8 cellular contexts compared by ENCODE assay signal in the genomic region with DNA sequence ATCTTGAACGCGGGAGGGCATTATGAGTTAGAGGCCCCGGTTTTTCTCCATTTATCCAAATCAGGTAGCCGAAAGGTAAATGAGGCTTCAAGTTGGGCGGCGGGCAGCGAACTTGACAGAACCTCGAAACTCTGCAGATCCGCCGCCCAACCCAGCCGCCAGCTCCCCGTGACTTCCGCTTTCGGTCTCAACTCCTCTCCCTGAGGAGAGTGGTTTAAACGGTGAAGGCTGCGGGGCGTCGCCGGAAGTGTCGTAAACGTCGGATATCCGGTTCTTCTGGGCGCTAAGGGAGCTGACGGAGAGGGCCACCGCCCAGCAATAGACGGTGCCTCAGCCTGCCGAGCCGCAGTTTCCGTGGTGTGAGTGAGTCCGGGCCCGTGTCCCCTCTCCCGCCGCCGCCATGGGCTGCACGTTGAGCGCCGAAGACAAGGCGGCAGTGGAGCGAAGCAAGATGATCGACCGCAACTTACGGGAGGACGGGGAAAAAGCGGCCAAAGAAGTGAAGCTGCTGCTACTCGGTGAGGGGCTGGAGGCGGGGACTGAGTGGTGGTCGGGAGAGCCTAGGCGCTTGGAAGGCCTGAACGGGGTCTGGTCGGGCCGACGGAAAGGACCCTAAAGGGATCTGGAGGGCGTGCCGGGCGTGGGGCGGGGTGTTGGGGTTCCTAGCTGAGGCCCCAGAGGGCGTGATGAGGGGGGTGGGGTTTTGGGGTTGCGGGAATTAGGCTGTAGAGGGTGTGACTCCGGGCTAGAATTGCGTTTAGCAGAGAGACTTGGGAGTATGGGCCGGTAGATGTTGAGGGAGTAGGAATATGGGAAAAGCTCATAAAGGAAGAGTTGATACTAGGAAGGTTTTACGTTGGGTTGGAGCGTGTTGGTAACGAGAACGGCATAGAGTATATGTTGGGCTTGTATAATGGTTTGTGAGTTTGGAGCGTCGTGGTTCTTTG. TPM values are rescaled to one million over a fixed set of nuclear protein-coding genes. Genes with fewer than 3 reads are reported as not detected.
A peak's percentile ranks its signal among the peaks of the same experiment; 100 is the strongest.
DNase-seq lines count a peak whose midpoint lies in the region; ATAC-seq and TF ChIP-seq lines count a peak whose summit lies in the region.

A gene (plus strand): TSS at position 295 of the 947 bp plus-strand sequence. CDS start 106 bp downstream, at position 401.

- peaks cover 46% of the 10 kb centered on the region for H4K20me1 ChIP-seq in SK-N-SH (ENCODE audit: insufficient read depth)

- H3K36me3 ChIP-seq in SK-N-SH (replicated peaks in 1 of 2; ENCODE audit: control insufficient read depth in 1 of 2, insufficient read depth in 2 of 2, low read length in 1 of 2) (peaks cover 0 to 3% of the 10 kb centered on the region in 2 experiments), suprapubic skin (no peaks in the 10 kb centered on the region)

- H3K9me2 ChIP-seq in SK-N-SH = no peaks in the 10 kb centered on the region

- H3K27me3 ChIP-seq in SK-N-SH (ENCODE audit: insufficient read depth) (no peaks in the 10 kb centered on the region), suprapubic skin (no peaks in the 10 kb centered on the region)

- no peak; the same call in 1 of the 2 replicates for TF ChIP-seq RAD21 in SK-N-SH (IDR thresholded peaks at IDR 0.05; ENCODE audit: low read length)

- peak; percentile 95 for DNase-seq in GM10248 (ENCODE audit: extremely low spot score)
- peak; percentile 95 for DNase-seq in NCI-H1092 (lab: John Stamatoyannopoulos, UW)
- DNase-seq in SK-N-SH = peak; percentile 90
- DNase-seq in activated naive CD4-positive, alpha-beta T cell treated with anti-CD3 and anti-CD28 coated beads, Interleukin-2, amount 50 U/mL, for 72 hours (ENCODE audit: low spot score in 2 of 2) = peak; percentile 90 to 96
- peak; percentile 97 for DNase-seq in globus pallidus (ENCODE audit: low spot score)
- DNase-seq in nucleus accumbens (lab: John Stamatoyannopoulos, UW) = peak; percentile 36 to 98 (median 94)
- DNase-seq in suprapubic skin (ENCODE audit: low spot score in 2 of 2) = peak; percentile 99

- H3K9me3 Mint-ChIP-seq in activated naive CD4-positive, alpha-beta T cell treated with anti-CD3 and anti-CD28 coated beads, Interleukin-2, amount 50 U/mL, for 72 hours = no peaks in the 10 kb centered on the region

- TF ChIP-seq POLR2A in suprapubic skin (IDR thresholded peaks at IDR 0.05) = peak; percentile 91 to 96

- TF ChIP-seq CTCF in GM10248 (IDR thresholded peaks at IDR 0.05; ENCODE audit: control extremely low read depth, extremely low read depth, low read depth, missing control alignments) = no peak
- no peak for TF ChIP-seq CTCF in SK-N-SH (IDR thresholded peaks at IDR 0.05)
- TF ChIP-seq CTCF in suprapubic skin (IDR thresholded peaks at IDR 0.05) = no peak

- H3K9ac ChIP-seq in SK-N-SH = peak within 1 kb of the TSS; percentile 93

- peak within 1 kb of the TSS; percentile 89 for H2AFZ ChIP-seq in SK-N-SH (ENCODE audit: low read depth)

- TF ChIP-seq EP300 in SK-N-SH (IDR thresholded peaks at IDR 0.05; ENCODE audit: borderline replicate concordance in 1 of 2, low read depth in 1 of 2, low read length in 1 of 2) (peak in 1 of 2 experiments; percentile 33; a peak in 1 of 4 replicates), suprapubic skin (IDR thresholded peaks at IDR 0.05) (no peak)

- WGBS in SK-N-SH (ENCODE audit: low lambda C conversion rate) = 1% methylated on average over 51 of the region's 68 CpGs
- under 1% methylated on average over 51 of the region's 68 CpGs for WGBS in suprapubic skin

- H3K27ac Mint-ChIP-seq in activated naive CD4-positive, alpha-beta T cell treated with anti-CD3 and anti-CD28 coated beads, Interleukin-2, amount 50 U/mL, for 72 hours = peak within 1 kb of the TSS; percentile 95 to 99

- H3K4me1 ChIP-seq in SK-N-SH (ENCODE audit: control insufficient read depth in 1 of 2, insufficient read depth in 2 of 2, low read depth in 1 of 2, low read length in 1 of 2) (peaks cover 3 to 20% of the 10 kb centered on the region in 2 experiments; a peak in 3 of 4 replicates), suprapubic skin (peaks cover 50% of the 10 kb centered on the region)

- H3K9me3 ChIP-seq in SK-N-SH = no peaks in the 10 kb centered on the region
- no peaks in the 10 kb centered on the region for H3K9me3 ChIP-seq in suprapubic skin

- peak; percentile 90 for ATAC-seq in HG02610 (IDR thresholded peaks at IDR 0.05; ENCODE audit: unreplicated experiment)
- ATAC-seq in activated naive CD4-positive, alpha-beta T cell treated with anti-CD3 and anti-CD28 coated beads, Interleukin-2, amount 50 U/mL, for 72 hours = peak; percentile 97 to 99

- H3K4me3 ChIP-seq in SK-N-SH (ENCODE audit: low read depth in 2 of 2, low read length in 1 of 2) = peak within 1 kb of the TSS; percentile 80 to 88
- peak within 1 kb of the TSS; percentile 86 for H3K4me3 ChIP-seq in suprapubic skin

- H3K79me2 ChIP-seq in SK-N-SH (ENCODE audit: insufficient read depth) = peaks cover 66% of the 10 kb centered on the region

- peaks cover 4% of the 10 kb centered on the region for H3F3A ChIP-seq in SK-N-SH (replicated peaks; ENCODE audit: insufficient read depth)

- POLR2A ChIA-PET in GM10248 (lab: Yijun Ruan, JAX) = interaction anchor here (0.6 to 1.7 kb wide), 10 partner anchors 13 to 791 kb away, joined by 3 to 6 read pairs (median 5); a partner anchor contains a TSS
- POLR2A ChIA-PET in SK-N-SH (lab: Yijun Ruan, JAX) = interaction anchor here (0.6 to 2.7 kb wide), 22 partner anchors 12 to 665 kb away, joined by 3 to 44 read pairs (median 4); a partner anchor contains a TSS

- H3K27ac ChIP-seq in SK-N-SH (ENCODE audit: low read depth in 2 of 2, low read length in 1 of 2) (peak within 1 kb of the TSS; percentile 88 to 93), suprapubic skin (peak within 1 kb of the TSS; percentile 97)

- CTCF ChIA-PET in GM10248 (lab: Yijun Ruan, JAX) = interaction anchor here (0.8 to 2.9 kb wide), 23 partner anchors 9 to 481 kb away, joined by 3 to 31 read pairs (median 4); a partner anchor contains a TSS
- CTCF ChIA-PET in SK-N-SH (lab: Yijun Ruan, JAX) = interaction anchor here (0.6 to 4.7 kb wide), 28 partner anchors 13 to 912 kb away, joined by 3 to 60 read pairs (median 4); a partner anchor contains a TSS

- H3K36me3 Mint-ChIP-seq in activated naive CD4-positive, alpha-beta T cell treated with anti-CD3 and anti-CD28 coated beads, Interleukin-2, amount 50 U/mL, for 72 hours = peaks cover 12 to 21% of the 10 kb centered on the region in 2 donors

- peak within 1 kb of the TSS; percentile 80 for H3K4me2 ChIP-seq in SK-N-SH

TF ChIP-seq in SK-N-SH, 30 proteins besides CTCF, POLR2A, EP300 and RAD21 (continues in another document):
- TF ChIP-seq, protein P1, sequence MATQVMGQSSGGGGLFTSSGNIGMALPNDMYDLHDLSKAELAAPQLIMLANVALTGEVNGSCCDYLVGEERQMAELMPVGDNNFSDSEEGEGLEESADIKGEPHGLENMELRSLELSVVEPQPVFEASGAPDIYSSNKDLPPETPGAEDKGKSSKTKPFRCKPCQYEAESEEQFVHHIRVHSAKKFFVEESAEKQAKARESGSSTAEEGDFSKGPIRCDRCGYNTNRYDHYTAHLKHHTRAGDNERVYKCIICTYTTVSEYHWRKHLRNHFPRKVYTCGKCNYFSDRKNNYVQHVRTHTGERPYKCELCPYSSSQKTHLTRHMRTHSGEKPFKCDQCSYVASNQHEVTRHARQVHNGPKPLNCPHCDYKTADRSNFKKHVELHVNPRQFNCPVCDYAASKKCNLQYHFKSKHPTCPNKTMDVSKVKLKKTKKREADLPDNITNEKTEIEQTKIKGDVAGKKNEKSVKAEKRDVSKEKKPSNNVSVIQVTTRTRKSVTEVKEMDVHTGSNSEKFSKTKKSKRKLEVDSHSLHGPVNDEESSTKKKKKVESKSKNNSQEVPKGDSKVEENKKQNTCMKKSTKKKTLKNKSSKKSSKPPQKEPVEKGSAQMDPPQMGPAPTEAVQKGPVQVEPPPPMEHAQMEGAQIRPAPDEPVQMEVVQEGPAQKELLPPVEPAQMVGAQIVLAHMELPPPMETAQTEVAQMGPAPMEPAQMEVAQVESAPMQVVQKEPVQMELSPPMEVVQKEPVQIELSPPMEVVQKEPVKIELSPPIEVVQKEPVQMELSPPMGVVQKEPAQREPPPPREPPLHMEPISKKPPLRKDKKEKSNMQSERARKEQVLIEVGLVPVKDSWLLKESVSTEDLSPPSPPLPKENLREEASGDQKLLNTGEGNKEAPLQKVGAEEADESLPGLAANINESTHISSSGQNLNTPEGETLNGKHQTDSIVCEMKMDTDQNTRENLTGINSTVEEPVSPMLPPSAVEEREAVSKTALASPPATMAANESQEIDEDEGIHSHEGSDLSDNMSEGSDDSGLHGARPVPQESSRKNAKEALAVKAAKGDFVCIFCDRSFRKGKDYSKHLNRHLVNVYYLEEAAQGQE (IDR thresholded peaks at IDR 0.05; ENCODE audit: low read depth, low read length) = peak; percentile 52; the same call in 1 of the 2 replicates
- peak; percentile 54; the same call in 1 of the 2 replicates for TF ChIP-seq YY1 (IDR thresholded peaks at IDR 0.05; ENCODE audit: low read depth)
- TF ChIP-seq, protein P2, sequence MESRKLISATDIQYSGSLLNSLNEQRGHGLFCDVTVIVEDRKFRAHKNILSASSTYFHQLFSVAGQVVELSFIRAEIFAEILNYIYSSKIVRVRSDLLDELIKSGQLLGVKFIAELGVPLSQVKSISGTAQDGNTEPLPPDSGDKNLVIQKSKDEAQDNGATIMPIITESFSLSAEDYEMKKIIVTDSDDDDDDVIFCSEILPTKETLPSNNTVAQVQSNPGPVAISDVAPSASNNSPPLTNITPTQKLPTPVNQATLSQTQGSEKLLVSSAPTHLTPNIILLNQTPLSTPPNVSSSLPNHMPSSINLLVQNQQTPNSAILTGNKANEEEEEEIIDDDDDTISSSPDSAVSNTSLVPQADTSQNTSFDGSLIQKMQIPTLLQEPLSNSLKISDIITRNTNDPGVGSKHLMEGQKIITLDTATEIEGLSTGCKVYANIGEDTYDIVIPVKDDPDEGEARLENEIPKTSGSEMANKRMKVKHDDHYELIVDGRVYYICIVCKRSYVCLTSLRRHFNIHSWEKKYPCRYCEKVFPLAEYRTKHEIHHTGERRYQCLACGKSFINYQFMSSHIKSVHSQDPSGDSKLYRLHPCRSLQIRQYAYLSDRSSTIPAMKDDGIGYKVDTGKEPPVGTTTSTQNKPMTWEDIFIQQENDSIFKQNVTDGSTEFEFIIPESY (IDR thresholded peaks at IDR 0.05; ENCODE audit: borderline replicate concordance, low read depth) = no peak
- no peak for TF ChIP-seq NFIC (IDR thresholded peaks at IDR 0.05; ENCODE audit: borderline replicate concordance)
- 0 out of 2 replicates have a peak, but pooled peaks have one; percentile 64 for TF ChIP-seq SIN3A (IDR thresholded peaks at IDR 0.05; ENCODE audit: borderline replicate concordance, low read depth, low read length)
- TF ChIP-seq GABPA (IDR thresholded peaks at IDR 0.05; ENCODE audit: low read depth) = peak; percentile 93
- peak; percentile 58; the same call in 1 of the 2 replicates for TF ChIP-seq RFX5 (IDR thresholded peaks at IDR 0.05; ENCODE audit: low read length)
- TF ChIP-seq JUND (IDR thresholded peaks at IDR 0.05) = no peak

RNA-seq across cellular contexts. Expression of the gene that starts here (rescaled TPM):
- polyA plus RNA-seq in SK-N-SH (2012; rRNA removed) = 4.0 and 4.8 TPM in 2 replicates
- polyA plus RNA-seq in SK-N-SH (2012; cell fraction: cytosol; rRNA removed) = 6.5 and 7.4 TPM in 2 replicates
- 1.5 and 3.3 TPM in 2 replicates for polyA plus RNA-seq in SK-N-SH (2012; cell fraction: nucleus; rRNA removed)
- total RNA-seq in activated naive CD4-positive, alpha-beta T cell treated with anti-CD3 and anti-CD28 coated beads, Interleukin-2, amount 50 U/mL, for 72 hours = 10 to 100 TPM in 1 of 2 donors, 1 to 10 TPM in 1; 8.9 to 10.1 TPM
- total RNA-seq in suprapubic skin = 10 to 100 TPM in 2 of 4 donors, 1 to 10 TPM in 2; 6.7 to 11.1 (median 9.5) TPM

Comparison
In these comparisons a context has a peak if more than half of its experiments do, and no peak if none do; other contexts are left out.
1. Peak in every context shown above with its lines: DNase-seq, ATAC-seq, H3K4me3 ChIP-seq and H3K27ac ChIP-seq.